Comparison of ENCODE assay signal across 22 cellular contexts in the genomic region with DNA sequence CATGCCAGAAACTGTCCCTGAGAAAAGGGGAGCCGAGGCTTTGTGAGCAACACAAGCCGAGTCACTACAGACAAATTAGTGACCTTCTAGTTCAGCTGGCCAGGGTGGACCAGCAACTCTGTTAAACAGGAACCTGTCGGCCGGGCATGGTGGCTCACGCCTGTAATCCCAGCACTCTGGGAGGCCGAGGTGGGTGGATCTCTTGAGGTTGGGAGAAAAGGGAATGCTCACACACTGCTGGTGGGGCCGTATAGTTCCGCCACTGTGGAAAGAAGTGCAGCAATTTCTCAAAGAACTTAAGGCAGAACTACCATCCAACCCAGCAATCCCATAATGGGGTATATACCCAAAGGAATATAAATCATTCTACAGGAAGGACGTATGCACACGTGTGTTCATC.
A peak's percentile ranks its signal among the peaks of the same experiment; 100 is the strongest.
DNase-seq lines count a peak whose midpoint lies in the region; ATAC-seq, FAIRE-seq and TF ChIP-seq lines count a peak whose summit lies in the region.
"Had no signal": no experiment of that assay in that cellular context is flagged by ENCODE, and none has a peak within 500 bp of the region (broad histone marks: within the 10 kb centered on the region; RNA-seq: fewer than 3 reads in every experiment).

No MANE protein-coding gene starts in this region.

- H3K79me2 ChIP-seq in K562 (ENCODE audit: control insufficient read depth, insufficient read depth, low read length) = no peaks in the 10 kb centered on the region

- H3K27me3 ChIP-seq in BLaER1 (no peaks in the 10 kb centered on the region), K562 (ENCODE audit: control insufficient read depth in 2 of 2, insufficient read depth in 2 of 2, low read length in 2 of 2) (peaks cover 2 to 7% of the 10 kb centered on the region in 2 experiments; a peak in 3 of 5 replicates), spleen (replicated peaks in 1 of 7) (no peaks in the 10 kb centered on the region), upper lobe of left lung (no peaks in the 10 kb centered on the region)

- BruUV-seq in K562 (replicated peaks; lab: Mats Ljungman, UMichigan) = no TSS peak

- in situ Hi-C loops in K562 (cut with MboI) = no loop called here

- peaks cover 28% of the 10 kb centered on the region for H3K4me1 ChIP-seq in BLaER1
- H3K4me1 ChIP-seq in K562 (replicated peaks in 1 of 2; ENCODE audit: control insufficient read depth in 2 of 2, insufficient read depth in 2 of 2, low read length in 2 of 2) = no peaks in the 10 kb centered on the region
- H3K4me1 ChIP-seq in spleen = no peaks in the 10 kb centered on the region
- no peaks in the 10 kb centered on the region for H3K4me1 ChIP-seq in upper lobe of left lung
- H3K4me1 ChIP-seq: BE2C, Caco-2 had no signal

- H3K4me2 ChIP-seq in BLaER1 (0 out of 2 replicates have a peak overlapping the region, but pooled peaks have one; percentile 49), K562 (ENCODE audit: insufficient read depth, low read length) (no peak overlapping the region)
- H3K4me2 ChIP-seq: GM23338 had no signal

- peak; percentile 63 for FAIRE-seq in K562 (lab: Jason Lieb, UNC)
- FAIRE-seq: A204.1, G401.6, GM12878 had no signal

- no peaks in the 10 kb centered on the region for H3K36me3 ChIP-seq in BLaER1
- H3K36me3 ChIP-seq in K562 (ENCODE audit: control insufficient read depth, insufficient read depth, low read length) = no peaks in the 10 kb centered on the region; the same call in 2 of the 3 replicates
- no peaks in the 10 kb centered on the region for H3K36me3 ChIP-seq in spleen
- no peaks in the 10 kb centered on the region for H3K36me3 ChIP-seq in upper lobe of left lung
- H3K36me3 ChIP-seq: BE2C had no signal

- peaks cover 3% of the 10 kb centered on the region for H3K9me3 Mint-ChIP-seq in progenitor cell of endocrine pancreas (ENCODE audit: low read depth)
- H3K9me3 Mint-ChIP-seq: CD4-positive, CD25-positive, alpha-beta regulatory T cell; CD8-positive, alpha-beta T cell; GM23338; H9 had no signal

- H3K36me3 Mint-ChIP-seq in progenitor cell of endocrine pancreas (ENCODE audit: insufficient read depth) = no peaks in the 10 kb centered on the region
- H3K36me3 Mint-ChIP-seq: CD4-positive, CD25-positive, alpha-beta regulatory T cell; CD8-positive, alpha-beta T cell had no signal

- no peak for TF ChIP-seq RAD21 in K562 (CRISPR knock-in tag; conservative IDR thresholded peaks at IDR 0.05 in 1 of 2, IDR thresholded peaks at IDR 0.05 in 1 of 2)

- H3K4me1 Mint-ChIP-seq in progenitor cell of endocrine pancreas (ENCODE audit: low read depth) = peaks cover 29% of the 10 kb centered on the region
- H3K4me1 Mint-ChIP-seq: CD4-positive, CD25-positive, alpha-beta regulatory T cell had no signal

- no peak for ATAC-seq in K562
- ATAC-seq in HG02981 (IDR thresholded peaks at IDR 0.05; ENCODE audit: unreplicated experiment) = no peak
- ATAC-seq in upper lobe of left lung (ENCODE audit: low FRiP score in 2 of 2) = no peak
- ATAC-seq: CD8-positive, alpha-beta T cell; GM12878; GM23338; HCT116 had no signal

- H3K9me3 ChIP-seq in BLaER1 (no peaks in the 10 kb centered on the region), K562 (replicated peaks; ENCODE audit: control insufficient read depth, insufficient read depth, low read depth, low read length) (no peaks in the 10 kb centered on the region), spleen (no peaks in the 10 kb centered on the region), upper lobe of left lung (no peaks in the 10 kb centered on the region)
- H3K9me3 ChIP-seq: BE2C, Caco-2 had no signal

- H3K4me3 Mint-ChIP-seq in progenitor cell of endocrine pancreas (ENCODE audit: low read depth) = no peak overlapping the region
- H3K4me3 Mint-ChIP-seq: CD4-positive, CD25-positive, alpha-beta regulatory T cell; CD8-positive, alpha-beta T cell; GM23338; H9 had no signal

- H4K20me1 ChIP-seq in BLaER1 (no peaks in the 10 kb centered on the region), K562 (replicated peaks; ENCODE audit: control insufficient read depth, insufficient read depth, low read length) (no peaks in the 10 kb centered on the region; the same call in 1 of the 2 replicates)

- H3K27ac ChIP-seq in BLaER1 (no peak overlapping the region), K562 (ENCODE audit: extremely low read depth, low read depth, low read length) (no peak overlapping the region), spleen (no peak overlapping the region), upper lobe of left lung (no peak overlapping the region)
- H3K27ac ChIP-seq: 22Rv1, C4-2B had no signal

- DNase-seq in K562 (ENCODE audit: extremely low read depth in 1 of 4, low spot score in 3 of 4) (no peak), spleen (peak; percentile 36), progenitor cell of endocrine pancreas (ENCODE audit: low spot score, unreplicated experiment) (no peak), upper lobe of left lung (no peak)
- DNase-seq: ACHN; AML-193; BE2C; Caco-2; CD8-positive, alpha-beta T cell; DMS153; DND-41; H9 had no signal

- TF ChIP-seq CTCF in K562 (IDR thresholded peaks at IDR 0.05 in 2 of 3, conservative IDR thresholded peaks at IDR 0.05 in 1 of 3; ENCODE audit: insufficient read depth in 2 of 3, low read depth in 1 of 3, low read length in 3 of 3) = no peak
- TF ChIP-seq CTCF in spleen (IDR thresholded peaks at IDR 0.05 in 8 of 11, conservative IDR thresholded peaks at IDR 0.05 in 3 of 11) = no peak
- TF ChIP-seq CTCF in progenitor cell of endocrine pancreas (IDR thresholded peaks at IDR 0.05; ENCODE audit: unreplicated experiment) = no peak
- no peak for TF ChIP-seq CTCF in upper lobe of left lung (IDR thresholded peaks at IDR 0.05)

- H3K27me3 Mint-ChIP-seq in progenitor cell of endocrine pancreas = peaks cover 12% of the 10 kb centered on the region
- H3K27me3 Mint-ChIP-seq: CD4-positive, CD25-positive, alpha-beta regulatory T cell had no signal

- H3K27ac Mint-ChIP-seq in progenitor cell of endocrine pancreas = no peak overlapping the region
- H3K27ac Mint-ChIP-seq: CD4-positive, CD25-positive, alpha-beta regulatory T cell; CD8-positive, alpha-beta T cell; GM23338; H9 had no signal

- POLR2A ChIA-PET in K562 (lab: Yijun Ruan, JAX) = no interaction called here

- no peak overlapping the region for H2AFZ ChIP-seq in K562 (ENCODE audit: low read depth, low read length)
- H2AFZ ChIP-seq: GM23338 had no signal

- intact Hi-C loops in K562 (cut with micrococcal nuclease) (no loop called here), spleen (cut with DNase I; ENCODE audit: low total_unique reads) (no loop called here)

- 31% methylated on average over 10 of the region's 10 CpGs for WGBS in K562 (ENCODE audit: insufficient coverage, low coverage, missing lambda C conversion rate)
- 84 to 93% (median 88%) methylated on average over 9 to 10 of the region's 10 CpGs for WGBS in spleen, 5 donors
- 89 to 91% methylated on average over 10 of the region's 10 CpGs for WGBS in upper lobe of left lung, 2 donors

- no peak overlapping the region for H3K4me3 ChIP-seq in BLaER1
- no peak overlapping the region for H3K4me3 ChIP-seq in K562
- H3K4me3 ChIP-seq in spleen = no peak overlapping the region
- H3K4me3 ChIP-seq in upper lobe of left lung = no peak overlapping the region
- H3K4me3 ChIP-seq: GM12878, GM23338 had no signal

- H3K9me1 ChIP-seq in K562 (ENCODE audit: control insufficient read depth, insufficient read depth, low read length) = no peaks in the 10 kb centered on the region

- no peak for TF ChIP-seq EP300 in K562 (IDR thresholded peaks at IDR 0.05; ENCODE audit: low read length)
- TF ChIP-seq EP300 in upper lobe of left lung (IDR thresholded peaks at IDR 0.05) = no peak

- H3K9ac ChIP-seq in BLaER1 (no peak overlapping the region), K562 (ENCODE audit: insufficient read depth in 1 of 2, low read depth in 2 of 2, low read length in 2 of 2) (no peak overlapping the region)

- CTCF ChIA-PET in K562 (lab: Yijun Ruan, JAX; ENCODE audit: low intra/inter-chr PET ratio) = no interaction called here

- TF ChIP-seq POLR2A in K562 (conservative IDR thresholded peaks at IDR 0.05) (no peak), spleen (IDR thresholded peaks at IDR 0.05) (no peak), upper lobe of left lung (IDR thresholded peaks at IDR 0.05) (no peak)

TF ChIP-seq in K562, 482 proteins besides CTCF, POLR2A, EP300 and RAD21 (continues in another document):
- no peak for TF ChIP-seq ZNF764 (CRISPR knock-in tag; IDR thresholded peaks at IDR 0.05; ENCODE audit: low read depth)
- TF ChIP-seq, protein P1, sequence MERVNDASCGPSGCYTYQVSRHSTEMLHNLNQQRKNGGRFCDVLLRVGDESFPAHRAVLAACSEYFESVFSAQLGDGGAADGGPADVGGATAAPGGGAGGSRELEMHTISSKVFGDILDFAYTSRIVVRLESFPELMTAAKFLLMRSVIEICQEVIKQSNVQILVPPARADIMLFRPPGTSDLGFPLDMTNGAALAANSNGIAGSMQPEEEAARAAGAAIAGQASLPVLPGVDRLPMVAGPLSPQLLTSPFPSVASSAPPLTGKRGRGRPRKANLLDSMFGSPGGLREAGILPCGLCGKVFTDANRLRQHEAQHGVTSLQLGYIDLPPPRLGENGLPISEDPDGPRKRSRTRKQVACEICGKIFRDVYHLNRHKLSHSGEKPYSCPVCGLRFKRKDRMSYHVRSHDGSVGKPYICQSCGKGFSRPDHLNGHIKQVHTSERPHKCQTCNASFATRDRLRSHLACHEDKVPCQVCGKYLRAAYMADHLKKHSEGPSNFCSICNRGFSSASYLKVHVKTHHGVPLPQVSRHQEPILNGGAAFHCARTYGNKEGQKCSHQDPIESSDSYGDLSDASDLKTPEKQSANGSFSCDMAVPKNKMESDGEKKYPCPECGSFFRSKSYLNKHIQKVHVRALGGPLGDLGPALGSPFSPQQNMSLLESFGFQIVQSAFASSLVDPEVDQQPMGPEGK (CRISPR knock-in tag; IDR thresholded peaks at IDR 0.05; ENCODE audit: borderline replicate concordance) = no peak
- TF ChIP-seq PCBP2 (IDR thresholded peaks at IDR 0.05; ENCODE audit: low read depth, low read length, poor library complexity, severe bottlenecking) = no peak
- TF ChIP-seq THAP12 (CRISPR knock-in tag; IDR thresholded peaks at IDR 0.05) = no peak
- no peak for TF ChIP-seq BRD4 (IDR thresholded peaks at IDR 0.05)
